Comparison of ENCODE assay signal across 24 cellular contexts in the genomic region with DNA sequence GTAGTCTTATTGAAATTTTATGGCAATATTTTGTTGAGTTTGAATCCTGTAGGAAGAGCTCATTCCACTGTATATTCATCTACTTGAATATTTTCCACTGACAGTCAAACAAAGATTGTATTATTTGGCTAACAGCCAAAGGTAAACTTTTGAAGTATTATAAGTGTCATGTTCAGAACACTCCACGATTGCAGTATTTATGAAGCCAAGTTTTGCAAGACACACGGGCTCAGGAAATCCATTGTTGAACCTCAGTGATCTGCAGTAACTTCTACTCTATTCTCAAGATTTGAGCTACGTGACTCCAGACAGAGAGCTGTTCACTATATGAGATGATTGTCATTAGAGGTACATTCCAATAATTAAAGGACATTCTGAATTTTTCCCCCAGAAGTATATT.
"Had no signal": no experiment of that assay in that cellular context is flagged by ENCODE, and none has a peak within 500 bp of the region (broad histone marks: within the 10 kb centered on the region; RNA-seq: fewer than 3 reads in every experiment).

No MANE protein-coding gene starts in this region.

- H3K4me3 ChIP-seq: adrenal gland, ascending aorta, ovary, psoas muscle, thyroid gland had no signal

- H3K4me1 Mint-ChIP-seq: natural killer cell, T-cell had no signal

- H3K36me3 ChIP-seq: adrenal gland, ascending aorta, ovary, thyroid gland, WERI-Rb-1 had no signal

- H3K27me3 Mint-ChIP-seq: activated naive CD8-positive, alpha-beta T cell; activated T-cell treated with anti-CD3 and anti-CD28 coated beads, Interleukin-2, amount 50 U/mL, for 24 hours; stimulated activated naive CD8-positive, alpha-beta T cell treated with anti-CD3 and anti-CD28 coated beads, Interleukin-15, Interleukin-2, amounts not matched to agents 100 ng/mL and 50 ng/mL, for 24 hours; T-cell had no signal

- H3K9me3 ChIP-seq: adrenal gland, ascending aorta, ovary, psoas muscle, thyroid gland had no signal

- FAIRE-seq: TTC549 had no signal

- H3K4me1 ChIP-seq: adrenal gland, ascending aorta, psoas muscle, thyroid gland had no signal

- H3K27me3 ChIP-seq: adrenal gland, ascending aorta, ovary, thyroid gland had no signal

- ATAC-seq: left lobe of liver, natural killer cell, psoas muscle, right cardiac atrium, T-cell had no signal

- H3K4me3 Mint-ChIP-seq: activated naive CD8-positive, alpha-beta T cell; activated T-cell treated with anti-CD3 and anti-CD28 coated beads, Interleukin-2, amount 50 U/mL, for 24 hours; natural killer cell; stimulated activated naive CD8-positive, alpha-beta T cell treated with anti-CD3 and anti-CD28 coated beads, Interleukin-15, Interleukin-2, amounts not matched to agents 100 ng/mL and 50 ng/mL, for 24 hours; T-cell had no signal

- H3K27ac ChIP-seq: adrenal gland, ascending aorta, ovary, psoas muscle, thyroid gland, WERI-Rb-1 had no signal

- DNase-seq: activated CD4-positive, alpha-beta T cell treated with anti-CD3 and anti-CD28 coated beads, Interleukin-2, amount 50 U/mL, for 1 hour; activated CD4-positive, CD25-positive, alpha-beta regulatory T cell treated with anti-CD3 and anti-CD28 coated beads, Interleukin-2, amount 50 U/mL, for 72 hours; activated CD8-positive, alpha-beta memory T cell treated with anti-CD3 and anti-CD28 coated beads, Interleukin-2, amount 50 U/mL, for 4 hours; activated naive CD4-positive, alpha-beta T cell; activated T-cell treated with anti-CD3 and anti-CD28 coated beads, Interleukin-2, amount 50 U/mL, for 24 hours; adrenal gland; dermis blood vessel endothelial cell; effector CD8-positive, alpha-beta T cell; foreskin melanocyte; natural killer cell; ovary; psoas muscle; right cardiac atrium; stimulated activated CD4-positive, alpha-beta T cell treated with anti-CD3 and anti-CD28 coated beads, Interleukin-12 subunit alpha, Interleukin-12 subunit beta, amount 100 ng/mL, for 4 hours; substantia nigra; T-cell; thyroid gland; WERI-Rb-1 had no signal

- H3K27ac Mint-ChIP-seq: activated naive CD8-positive, alpha-beta T cell; activated T-cell treated with anti-CD3 and anti-CD28 coated beads, Interleukin-2, amount 50 U/mL, for 24 hours; activated T-helper 2 cell treated with anti-CD3 and anti-CD28 coated beads, Interferon-gamma antibody, Interleukin-2, Interleukin-4, amounts not matched to agents 10 μg/mL and 5 μg/mL and 100 μg/mL, durations not matched to agents 14 hours and 24 hours and 36 hours; natural killer cell; stimulated activated naive CD8-positive, alpha-beta T cell treated with anti-CD3 and anti-CD28 coated beads, Interleukin-15, Interleukin-2, amounts not matched to agents 100 ng/mL and 50 ng/mL, for 24 hours; T-cell had no signal

- H3K36me3 Mint-ChIP-seq: activated naive CD8-positive, alpha-beta T cell; natural killer cell; T-cell had no signal
